ENCODE assay signal across 8 cellular contexts in genomic region chr18:5237083-5237722, GRCh38. TPM values are rescaled to one million over a fixed set of nuclear protein-coding genes. Genes with fewer than 3 reads are reported as not detected.
DNase-seq lines count a peak whose midpoint lies in the region; ATAC-seq and TF ChIP-seq lines count a peak whose summit lies in the region.

No MANE protein-coding gene starts in this region.

- H3K9me3 ChIP-seq in KOPT-K1 (ENCODE audit: insufficient read depth, low read length, poor library complexity, severe bottlenecking) (no peaks in the 10 kb centered on the region), heart left ventricle (no peaks in the 10 kb centered on the region), psoas muscle (no peaks in the 10 kb centered on the region)

- H3K27me3 Mint-ChIP-seq in activated T-cell treated with anti-CD3 and anti-CD28 coated beads, Interleukin-2, amount 50 U/mL, for 72 hours (ENCODE audit: low read depth): no peaks in the 10 kb centered on the region

- peaks cover 0 to 3% of the 10 kb centered on the region in 2 donors for H3K9me3 Mint-ChIP-seq in activated T-cell treated with anti-CD3 and anti-CD28 coated beads, Interleukin-2, amount 50 U/mL, for 72 hours

- peak overlapping the region; percentile 90 to 95 for H3K4me3 Mint-ChIP-seq in activated T-cell treated with anti-CD3 and anti-CD28 coated beads, Interleukin-2, amount 50 U/mL, for 72 hours

- H3K4me3 ChIP-seq in heart left ventricle (peak overlapping the region; percentile 62 to 91 (median 86)), psoas muscle (peak overlapping the region; percentile 93)

- H3K27ac ChIP-seq in KOPT-K1 (ENCODE audit: low read depth, low read length, poor library complexity, severe bottlenecking): peak overlapping the region; percentile 87
- H3K27ac ChIP-seq in heart left ventricle: peak overlapping the region; percentile 98 to 100 (median 99)
- peak overlapping the region; percentile 99 for H3K27ac ChIP-seq in psoas muscle

- peaks cover 4 to 9% of the 10 kb centered on the region in 2 donors for H3K36me3 Mint-ChIP-seq in activated T-cell treated with anti-CD3 and anti-CD28 coated beads, Interleukin-2, amount 50 U/mL, for 72 hours (ENCODE audit: insufficient read depth in 2 of 2)

- peaks cover 0 to 39% (median 27%) of the 10 kb centered on the region in 12 donors for H3K4me1 ChIP-seq in heart left ventricle
- peaks cover 38% of the 10 kb centered on the region for H3K4me1 ChIP-seq in psoas muscle

- H3K27ac Mint-ChIP-seq in activated T-cell treated with anti-CD3 and anti-CD28 coated beads, Interleukin-2, amount 50 U/mL, for 72 hours: peak overlapping the region; percentile 99

- TF ChIP-seq CTCF in heart left ventricle (IDR thresholded peaks at IDR 0.05) (no peak), psoas muscle (IDR thresholded peaks at IDR 0.05) (no peak)

- intact Hi-C loops in heart left ventricle (cut with DNase I): loop anchor here in 6 of 10 donors (1.0 to 5.0 kb wide), 6 partner anchors 55 to 80 kb away; partner anchors contain the start of gene ZBTB14 (in 3 of the 6)
- intact Hi-C loops in psoas muscle (cut with DNase I): loop anchor here in 1 of 2 donors (1.0 kb wide), 1 partner anchor 59 kb away; no protein-coding TSS in a partner anchor

- H3K27me3 ChIP-seq in heart left ventricle (no peaks in the 10 kb centered on the region), psoas muscle (ENCODE audit: insufficient read depth in 3 of 3, low read length in 2 of 3) (no peaks in the 10 kb centered on the region)

- H3K36me3 ChIP-seq in KOPT-K1 (ENCODE audit: insufficient read depth, low read length) (peaks cover 28% of the 10 kb centered on the region), heart left ventricle (peaks cover 0 to 26% (median 16%) of the 10 kb centered on the region in 9 donors), psoas muscle (ENCODE audit: insufficient read depth in 1 of 2, low read depth in 1 of 2) (peaks cover 0 to 16% of the 10 kb centered on the region in 2 donors)

- 1 to 4% (median 2%) methylated on average over 22 to 23 of the region's 23 CpGs for WGBS in heart left ventricle, 4 donors
- 1 to 2% (median 1%) methylated on average over 23 of the region's 23 CpGs for WGBS in psoas muscle, 3 donors

- ATAC-seq in GM21723 (IDR thresholded peaks at IDR 0.05; ENCODE audit: unreplicated experiment): peak; percentile 44
- ATAC-seq in activated T-cell treated with anti-CD3 and anti-CD28 coated beads, Interleukin-2, amount 50 U/mL, for 72 hours (replicated peaks in 1 of 2): peak; percentile 46 to 47
- ATAC-seq in heart left ventricle: peak; percentile 55 to 69 (median 64)
- ATAC-seq in psoas muscle: peak; percentile 60 to 80 (median 76)

- no peak for TF ChIP-seq POLR2A in heart left ventricle (IDR thresholded peaks at IDR 0.05)

- peaks cover 26% of the 10 kb centered on the region for H3K4me1 Mint-ChIP-seq in activated T-cell treated with anti-CD3 and anti-CD28 coated beads, Interleukin-2, amount 50 U/mL, for 72 hours (ENCODE audit: low read depth)

- DNase-seq in NCI-H526 (lab: John Stamatoyannopoulos, UW) (peak; percentile 69 to 75), NCI-H526 treated with DMSO at 0.1 percent for 48 hours (lab: John Stamatoyannopoulos, UW) (no peak), heart left ventricle (peak in 1 of 5 donors; percentile 28), psoas muscle (peak in 1 of 2 donors; percentile 48)
- DNase-seq in activated T-cell treated with anti-CD3 and anti-CD28 coated beads, Interleukin-2, amount 50 U/mL, for 72 hours: no peak
- no peak for DNase-seq in central memory CD4-positive, alpha-beta T cell

RNA-seq across cellular contexts. Expression of gene AKAIN1, which starts 40.1 kb away (rescaled TPM):
- not detected for total RNA-seq in activated T-cell treated with anti-CD3 and anti-CD28 coated beads, Interleukin-2, amount 50 U/mL, for 72 hours
- total RNA-seq in heart left ventricle (not detected), psoas muscle (not detected)
- polyA plus RNA-seq in heart left ventricle (not detected), psoas muscle (under 1 TPM in 1 of 3 donors, not detected in 2; 0.34 TPM)

RNA-seq across cellular contexts. Expression of gene ZBTB14, which starts 58.3 kb away (rescaled TPM):
- 10 to 100 TPM; 26.2 to 29.4 TPM for total RNA-seq in activated T-cell treated with anti-CD3 and anti-CD28 coated beads, Interleukin-2, amount 50 U/mL, for 72 hours
- total RNA-seq in heart left ventricle (1 to 10 TPM; 5.4 to 9.5 (median 6.7) TPM), psoas muscle (1 to 10 TPM; 3.3 to 4.8 (median 4.3) TPM)
- polyA plus RNA-seq in heart left ventricle (1 to 10 TPM; 2.3 to 3.9 TPM), psoas muscle (1 to 10 TPM; 3.7 to 6.9 (median 3.7) TPM)

Comparison
In these comparisons a context has a peak if more than half of its experiments do, and no peak if none do; other contexts are left out.
1. DNase-seq: peak in NCI-H526 (2 of 2); none in NCI-H526 treated with DMSO at 0.1 percent for 48 hours (single experiment), activated T-cell treated with anti-CD3 and anti-CD28 coated beads, Interleukin-2, amount 50 U/mL, for 72 hours (0 of 2) and central memory CD4-positive, alpha-beta T cell (single experiment).
2. Peak in every context shown above with its lines, with median percentiles within 50 percentile points of each other: ATAC-seq and H3K27ac ChIP-seq.